In genomic region chr11:62573006-62573591, GRCh38 we compare ENCODE assay signal across 8 cellular contexts.
A peak's percentile ranks its signal among the peaks of the same experiment; 100 is the strongest.
DNase-seq lines count a peak whose midpoint lies in the region; ATAC-seq and TF ChIP-seq lines count a peak whose summit lies in the region.

No MANE protein-coding gene starts in this region.

- no peak for TF ChIP-seq CTCF in RWPE1 (conservative IDR thresholded peaks at IDR 0.05; ENCODE audit: low read depth)

- no peak for ATAC-seq in HG03196 (IDR thresholded peaks at IDR 0.05; ENCODE audit: unreplicated experiment)
- no peak for ATAC-seq in HG03571 (IDR thresholded peaks at IDR 0.05; ENCODE audit: unreplicated experiment)

- CTCF ChIA-PET in RWPE1 (lab: Yijun Ruan, JAX) = interaction anchor here (0.7 to 0.8 kb wide), 3 partner anchors 18 to 149 kb away, joined by 3 read pairs; partner anchors contain the start of gene TUT1

- H3K9me3 ChIP-seq in duodenal mucosa (ENCODE audit: control insufficient read depth in 1 of 2, low read length in 2 of 2) (no peaks in the 10 kb centered on the region), mucosa of stomach (ENCODE audit: control insufficient read depth, low read length) (no peaks in the 10 kb centered on the region)

- DNase-seq in stimulated activated CD4-positive, alpha-beta T cell treated with anti-CD3 and anti-CD28 coated beads, Interleukin-15, amount 100 ng/mL, for 24 hours = peak; percentile 32
- no peak for DNase-seq in stimulated activated CD4-positive, alpha-beta T cell treated with anti-CD3 and anti-CD28 coated beads, Interleukin-4, amount 100 ng/mL, for 4 hours
- DNase-seq in RWPE1 (ENCODE audit: low spot score) = peak; percentile 29
- DNase-seq in NCI-H1694 treated with DMSO at 0.1 percent for 48 hours (lab: John Stamatoyannopoulos, UW) = no peak

- H3K36me3 ChIP-seq in duodenal mucosa (ENCODE audit: control insufficient read depth in 1 of 2, insufficient read depth in 2 of 2, low read length in 2 of 2) (peaks cover 25 to 62% of the 10 kb centered on the region in 2 donors), mucosa of stomach (ENCODE audit: control insufficient read depth, insufficient read depth, low read length) (no peaks in the 10 kb centered on the region)

- H3K27ac ChIP-seq in RWPE1 (peak overlapping the region; percentile 86), duodenal mucosa (ENCODE audit: low read depth, low read length) (peak overlapping the region; percentile 15)

- H3K4me3 ChIP-seq in duodenal mucosa (ENCODE audit: low read depth in 1 of 2, low read length in 2 of 2) (peak overlapping the region; percentile 90 to 97), mucosa of stomach (ENCODE audit: low read length) (peak overlapping the region; percentile 97)

- no peaks in the 10 kb centered on the region for H3K27me3 ChIP-seq in duodenal mucosa (ENCODE audit: control insufficient read depth in 1 of 2, insufficient read depth in 2 of 2, low read length in 2 of 2)
- no peaks in the 10 kb centered on the region for H3K27me3 ChIP-seq in mucosa of stomach (ENCODE audit: control insufficient read depth, insufficient read depth, low read length)

- peak overlapping the region; percentile 78 to 84 for H3K9ac ChIP-seq in duodenal mucosa (ENCODE audit: low read depth in 1 of 2, low read length in 2 of 2)
- peak overlapping the region; percentile 89 for H3K9ac ChIP-seq in mucosa of stomach (ENCODE audit: low read length)

- H3K4me1 ChIP-seq in duodenal mucosa (ENCODE audit: control insufficient read depth in 1 of 2, insufficient read depth in 2 of 2, low read length in 2 of 2) (peaks cover 27 to 32% of the 10 kb centered on the region in 2 donors), mucosa of stomach (ENCODE audit: control insufficient read depth, insufficient read depth, low read length) (peaks cover 38% of the 10 kb centered on the region)

- POLR2A ChIA-PET in RWPE1 (lab: Yijun Ruan, JAX; ENCODE audit: low non-redundant PET) = interaction anchor here (0.5 to 1.9 kb wide), 9 partner anchors 9 to 314 kb away, joined by 3 to 12 read pairs (median 4); partner anchors contain the start of genes AHNAK, LBHD1, TUT1 and UQCC3

Comparison
In these comparisons a context has a peak if more than half of its experiments do, and no peak if none do; other contexts are left out.
1. DNase-seq: peak in stimulated activated CD4-positive, alpha-beta T cell treated with anti-CD3 and anti-CD28 coated beads, Interleukin-15, amount 100 ng/mL, for 24 hours (single experiment) and RWPE1 (single experiment); none in stimulated activated CD4-positive, alpha-beta T cell treated with anti-CD3 and anti-CD28 coated beads, Interleukin-4, amount 100 ng/mL, for 4 hours (0 of 2) and NCI-H1694 treated with DMSO at 0.1 percent for 48 hours (single experiment).